8 cellular contexts compared by ENCODE assay signal in the genomic region with DNA sequence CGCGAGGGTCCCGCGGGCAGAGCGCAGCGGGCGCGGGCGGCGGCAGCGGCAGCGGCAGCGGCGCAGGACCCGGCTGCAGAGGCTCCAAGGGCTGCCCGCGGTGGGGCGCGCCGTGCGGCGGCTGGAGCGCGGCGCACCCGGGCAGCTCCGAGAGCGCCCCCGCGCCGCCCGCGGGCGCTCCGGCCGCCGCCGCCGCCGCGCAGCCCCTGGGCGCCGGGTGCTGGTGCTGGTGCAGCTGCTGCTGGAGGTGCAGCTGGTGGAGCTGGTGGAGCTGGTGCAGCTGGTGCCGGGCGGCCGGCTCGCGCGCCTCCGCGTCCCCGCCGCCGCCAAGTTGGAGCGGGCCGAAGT. TPM values are rescaled to one million over a fixed set of nuclear protein-coding genes. Genes with fewer than 3 reads are reported as not detected.
DNase-seq lines count a peak whose midpoint lies in the region; ATAC-seq and TF ChIP-seq lines count a peak whose summit lies in the region.

No MANE protein-coding gene starts in this region.

- H3K4me1 ChIP-seq in suprapubic skin, result peaks cover 42% of the 10 kb centered on the region

- POLR2A ChIA-PET in AG04450 (lab: Yijun Ruan, JAX), result interaction anchor here (0.5 to 2.2 kb wide), 36 partner anchors 10 to 453 kb away, joined by 3 to 44 read pairs (median 6); a partner anchor contains a TSS

- no peak for TF ChIP-seq POLR2A in suprapubic skin (IDR thresholded peaks at IDR 0.05)

- TF ChIP-seq EP300 in suprapubic skin (IDR thresholded peaks at IDR 0.05), result no peak

- peak overlapping the region; percentile 82 for H3K4me3 Mint-ChIP-seq in activated T-helper 17 cell treated with anti-CD3 and anti-CD28 coated beads, Interleukin-2, amount 50 U/mL, for 72 hours

- peaks cover 4% of the 10 kb centered on the region for H3K27me3 Mint-ChIP-seq in activated T-helper 17 cell treated with anti-CD3 and anti-CD28 coated beads, Interleukin-2, amount 50 U/mL, for 72 hours

- H3K9me3 Mint-ChIP-seq in activated T-helper 17 cell treated with anti-CD3 and anti-CD28 coated beads, Interleukin-2, amount 50 U/mL, for 72 hours, result no peaks in the 10 kb centered on the region

- ATAC-seq in GM18868 (IDR thresholded peaks at IDR 0.05; ENCODE audit: unreplicated experiment), result peak; percentile 12
- peak; percentile 13 for ATAC-seq in HG03139 (IDR thresholded peaks at IDR 0.05; ENCODE audit: unreplicated experiment)
- ATAC-seq in activated T-helper 17 cell treated with anti-CD3 and anti-CD28 coated beads, Interleukin-2, amount 50 U/mL, for 72 hours (replicated peaks), result peak; percentile 1
- no peak for ATAC-seq in HG03571 (IDR thresholded peaks at IDR 0.05; ENCODE audit: unreplicated experiment)

- H3K4me1 Mint-ChIP-seq in activated T-helper 17 cell treated with anti-CD3 and anti-CD28 coated beads, Interleukin-2, amount 50 U/mL, for 72 hours, result no peaks in the 10 kb centered on the region

- H3K27ac ChIP-seq in AG04450 (ENCODE audit: low read depth, low read length), result no peak overlapping the region
- H3K27ac ChIP-seq in suprapubic skin, result peak overlapping the region; percentile 98

- H3K27ac Mint-ChIP-seq in activated T-helper 17 cell treated with anti-CD3 and anti-CD28 coated beads, Interleukin-2, amount 50 U/mL, for 72 hours, result no peak overlapping the region

- no peak for DNase-seq in AG04450 (ENCODE audit: low read depth, low spot score)
- no peak for DNase-seq in kidney epithelial cell (ENCODE audit: low read depth)
- no peak for DNase-seq in suprapubic skin (ENCODE audit: low spot score in 2 of 2)
- no peak for DNase-seq in NCI-H1417 treated with DMSO at 0.1 percent for 48 hours (lab: John Stamatoyannopoulos, UW)

- no peaks in the 10 kb centered on the region for H3K36me3 ChIP-seq in kidney epithelial cell (ENCODE audit: control insufficient read depth, insufficient read depth, low read length)
- no peaks in the 10 kb centered on the region for H3K36me3 ChIP-seq in suprapubic skin

- H3K9me3 ChIP-seq in AG04450 (ENCODE audit: control insufficient read depth, insufficient read depth, low read length) (no peaks in the 10 kb centered on the region; the same call in 1 of the 2 replicates), suprapubic skin (no peaks in the 10 kb centered on the region)

- TF ChIP-seq CTCF in AG04450 (IDR thresholded peaks at IDR 0.05; ENCODE audit: low read depth, low read length), result no peak
- TF ChIP-seq CTCF in kidney epithelial cell (IDR thresholded peaks at IDR 0.05; ENCODE audit: insufficient read depth, low read length, poor library complexity, severe bottlenecking), result no peak
- no peak for TF ChIP-seq CTCF in suprapubic skin (IDR thresholded peaks at IDR 0.05)

- no CpG with 5 or more reads among the region's 56 CpGs for WGBS in suprapubic skin

- CTCF ChIA-PET in AG04450 (lab: Charles Lee), result interaction anchor here (0.6 kb wide), 2 partner anchors 46 to 312 kb away, joined by 3 read pairs; no protein-coding TSS in a partner anchor

- H3K27me3 ChIP-seq in AG04450 (ENCODE audit: control insufficient read depth, insufficient read depth, low read length) (no peaks in the 10 kb centered on the region), kidney epithelial cell (ENCODE audit: control insufficient read depth, insufficient read depth, low read length) (no peaks in the 10 kb centered on the region), suprapubic skin (no peaks in the 10 kb centered on the region)

- H3K36me3 Mint-ChIP-seq in activated T-helper 17 cell treated with anti-CD3 and anti-CD28 coated beads, Interleukin-2, amount 50 U/mL, for 72 hours (ENCODE audit: low read depth), result no peaks in the 10 kb centered on the region

- H3K4me3 ChIP-seq in AG04450 (ENCODE audit: low read depth, low read length), result peak overlapping the region; percentile 91
- H3K4me3 ChIP-seq in kidney epithelial cell (ENCODE audit: low read depth, low read length), result peak overlapping the region; percentile 95
- H3K4me3 ChIP-seq in suprapubic skin, result peak overlapping the region; percentile 79

RNA-seq across cellular contexts. Expression of a gene that starts 0.6 kb away (rescaled TPM):
- 4.9 TPM in 2 replicates for polyA plus RNA-seq in AG04450 (2011; rRNA removed)
- polyA minus RNA-seq in AG04450 (2011; rRNA and poly(A)+ RNA removed), result 4.7 and 6.5 TPM in 2 replicates
- 1 to 10 TPM in 1 of 2 donors, under 1 TPM in 1; 0.67 to 2.2 TPM for total RNA-seq in activated T-helper 17 cell treated with anti-CD3 and anti-CD28 coated beads, Interleukin-2, amount 50 U/mL, for 72 hours
- total RNA-seq in kidney epithelial cell, result 51.8 and 60.4 TPM in 2 replicates
- 1 to 10 TPM; 4.3 to 8.2 (median 6.2) TPM for total RNA-seq in suprapubic skin
